8 cellular contexts compared by ENCODE assay signal in the genomic region with DNA sequence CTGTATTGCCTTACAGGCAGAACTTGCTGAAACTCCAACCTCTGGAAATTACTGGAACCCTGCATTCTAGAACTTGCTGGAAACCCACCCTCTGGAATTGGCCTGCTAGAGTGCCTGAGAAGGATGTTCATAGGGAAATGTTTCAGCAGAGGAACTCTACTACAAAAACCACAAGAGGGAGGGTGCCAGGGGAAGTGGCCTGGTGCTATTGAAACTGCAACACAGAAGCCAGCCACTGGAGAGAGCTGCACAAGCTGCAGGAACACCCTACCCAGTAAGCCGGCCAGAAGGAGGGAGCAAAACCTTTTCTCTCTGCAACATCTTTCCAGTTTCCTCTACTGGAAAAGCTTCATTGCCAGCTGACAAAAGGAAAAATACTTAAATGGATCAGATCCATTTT.
DNase-seq lines count a peak whose midpoint lies in the region; ATAC-seq and TF ChIP-seq lines count a peak whose summit lies in the region.

No MANE protein-coding gene starts in this region.

- H3K9ac ChIP-seq in BLaER1: no peak overlapping the region

- H3K27ac ChIP-seq in BLaER1: no peak overlapping the region

- no peaks in the 10 kb centered on the region for H3K36me3 ChIP-seq in BLaER1

- H3K4me3 ChIP-seq in BLaER1 (no peak overlapping the region), retinal pigment epithelial cell (ENCODE audit: low read length) (no peak overlapping the region)

- peak; percentile 31 for TF ChIP-seq CTCF in retinal pigment epithelial cell (conservative IDR thresholded peaks at IDR 0.05; ENCODE audit: low read depth, low read length)

- H3K27me3 ChIP-seq in BLaER1: peaks cover 28% of the 10 kb centered on the region

- peaks cover 9% of the 10 kb centered on the region for H3K4me1 ChIP-seq in BLaER1

- DNase-seq in SKM-1 treated with dmso at 0.1 percent for 144 hours (lab: John Stamatoyannopoulos, UW; ENCODE audit: unreplicated experiment) (peak; percentile 66), retinal pigment epithelial cell (ENCODE audit: low read depth) (no peak), superior temporal gyrus (ENCODE audit: extremely low spot score) (no peak)
- DNase-seq in effector CD4-positive, alpha-beta T cell: peak; percentile 5
- DNase-seq in activated CD4-positive, CD25-positive, alpha-beta regulatory T cell (lab: John Stamatoyannopoulos, UW): no peak

- peak overlapping the region; percentile 43 for H3K4me2 ChIP-seq in BLaER1

- H3K9me3 ChIP-seq in BLaER1: no peaks in the 10 kb centered on the region

- H4K20me1 ChIP-seq in BLaER1: no peaks in the 10 kb centered on the region

- peak; percentile 37 for ATAC-seq in GM18870 (IDR thresholded peaks at IDR 0.05; ENCODE audit: unreplicated experiment)
- ATAC-seq in HG03196 (IDR thresholded peaks at IDR 0.05; ENCODE audit: unreplicated experiment): peak; percentile 33

Comparison
In these comparisons a context has a peak if more than half of its experiments do, and no peak if none do; other contexts are left out.
1. DNase-seq: peak in SKM-1 treated with dmso at 0.1 percent for 144 hours (single experiment) and effector CD4-positive, alpha-beta T cell (single experiment); none in retinal pigment epithelial cell (single experiment), superior temporal gyrus (single experiment) and activated CD4-positive, CD25-positive, alpha-beta regulatory T cell (0 of 4).